In genomic region chr7:150997817-150998216, GRCh38 we compare ENCODE assay signal across 21 cellular contexts. TPM values are rescaled to one million over a fixed set of nuclear protein-coding genes. Genes with fewer than 3 reads are reported as not detected.
DNase-seq lines count a peak whose midpoint lies in the region; TF ChIP-seq lines count a peak whose summit lies in the region.
"Had no signal": no experiment of that assay in that cellular context is flagged by ENCODE, and none has a peak within 500 bp of the region (broad histone marks: within the 10 kb centered on the region; RNA-seq: fewer than 3 reads in every experiment).

No MANE protein-coding gene starts in this region.

- no peaks in the 10 kb centered on the region for H3K27me3 Mint-ChIP-seq in activated CD4-positive, alpha-beta T cell treated with anti-CD3 and anti-CD28 coated beads, Interleukin-2, amount 10 ng/mL, durations not matched to agents 24 days and 14 days
- no peaks in the 10 kb centered on the region for H3K27me3 Mint-ChIP-seq in CD4-positive, alpha-beta memory T cell
- H3K27me3 Mint-ChIP-seq in dendritic cell treated with granulocyte-macrophage colony-stimulating factor and Interleukin-4, amounts not matched to agents 40 ng/mL and 50 ng/mL, for 4 days = peaks cover 44% of the 10 kb centered on the region
- no peaks in the 10 kb centered on the region for H3K27me3 Mint-ChIP-seq in nephron progenitor cell (ENCODE audit: low read depth, poor library complexity)
- peaks cover 8 to 22% (median 21%) of the 10 kb centered on the region in 3 donors for H3K27me3 Mint-ChIP-seq in immature natural killer cell (ENCODE audit: low read depth in 3 of 3)

- no peaks in the 10 kb centered on the region for H3K27me3 ChIP-seq in CD4-positive, alpha-beta memory T cell (ENCODE audit: insufficient read depth, low read length)

- no peaks in the 10 kb centered on the region for H3K36me3 Mint-ChIP-seq in activated CD4-positive, alpha-beta T cell treated with anti-CD3 and anti-CD28 coated beads, Interleukin-2, amount 10 ng/mL, durations not matched to agents 24 days and 14 days (ENCODE audit: low read depth)
- peaks cover 0 to 3% of the 10 kb centered on the region in 2 donors for H3K36me3 Mint-ChIP-seq in CD4-positive, alpha-beta memory T cell
- H3K36me3 Mint-ChIP-seq in dendritic cell treated with granulocyte-macrophage colony-stimulating factor and Interleukin-4, amounts not matched to agents 40 ng/mL and 50 ng/mL, for 4 days (ENCODE audit: low read depth) = no peaks in the 10 kb centered on the region
- H3K36me3 Mint-ChIP-seq in nephron progenitor cell (ENCODE audit: low read depth) = no peaks in the 10 kb centered on the region
- no peaks in the 10 kb centered on the region for H3K36me3 Mint-ChIP-seq in immature natural killer cell
- H3K36me3 Mint-ChIP-seq: CD8-positive, alpha-beta T cell had no signal

- DNase-seq in activated CD4-positive, alpha-beta T cell treated with anti-CD3 and anti-CD28 coated beads, Interleukin-2, amount 10 ng/mL, durations not matched to agents 24 days and 14 days = no peak
- DNase-seq in activated CD4-positive, alpha-beta T cell treated with anti-CD3 and anti-CD28 coated beads for 1 hour = no peak
- peak in 1 of 5 donors; percentile 21 for DNase-seq in CD4-positive, alpha-beta memory T cell
- DNase-seq in nephron progenitor cell = no peak
- DNase-seq in UCSD-AML1 (lab: John Stamatoyannopoulos, UW; ENCODE audit: unreplicated experiment) = no peak
- DNase-seq in immature natural killer cell = no peak
- DNase-seq in GM10248 (ENCODE audit: extremely low spot score) = no peak
- DNase-seq: 8988T; Calu3; CD8-positive, alpha-beta T cell; DMS79; GOT3; KBM-7; NCI-H1105 treated with DMSO at 0.1 percent for 48 hours; NCI-H1694; NCI-H2081 treated with DMSO at 0.1 percent for 48 hours; NCI-H774; PC-3; RPMI8226; SHP77 treated with DMSO at 0.1 percent for 48 hours had no signal

- peaks cover 52% of the 10 kb centered on the region for H3K4me1 ChIP-seq in CD4-positive, alpha-beta memory T cell (ENCODE audit: insufficient read depth, low read length)

- H3K4me3 Mint-ChIP-seq in activated CD4-positive, alpha-beta T cell treated with anti-CD3 and anti-CD28 coated beads, Interleukin-2, amount 10 ng/mL, durations not matched to agents 24 days and 14 days = no peak overlapping the region
- H3K4me3 Mint-ChIP-seq in CD4-positive, alpha-beta memory T cell = peak overlapping the region in 5 of 8 donors; percentile 23 to 61 (median 48)
- H3K4me3 Mint-ChIP-seq in dendritic cell treated with granulocyte-macrophage colony-stimulating factor and Interleukin-4, amounts not matched to agents 40 ng/mL and 50 ng/mL, for 4 days = no peak overlapping the region
- H3K4me3 Mint-ChIP-seq in nephron progenitor cell = no peak overlapping the region
- H3K4me3 Mint-ChIP-seq in immature natural killer cell = no peak overlapping the region
- H3K4me3 Mint-ChIP-seq: CD8-positive, alpha-beta T cell had no signal

- no peaks in the 10 kb centered on the region for H3K9me3 ChIP-seq in CD4-positive, alpha-beta memory T cell (ENCODE audit: control insufficient read depth in 1 of 2, low read length in 2 of 2)

- no peak overlapping the region for H3K27ac ChIP-seq in CD4-positive, alpha-beta memory T cell (ENCODE audit: low read depth, low read length)

- no peak overlapping the region for H3K4me3 ChIP-seq in CD4-positive, alpha-beta memory T cell (ENCODE audit: low read length in 2 of 2)

- POLR2A ChIA-PET in CD4-positive, alpha-beta memory T cell (lab: Charles Lee; ENCODE audit: partially characterized antibody) = interaction anchor here (1.3 to 2.2 kb wide), 3 partner anchors 10 to 23 kb away, joined by 3 to 10 read pairs (median 10); no protein-coding TSS in a partner anchor
- POLR2A ChIA-PET in GM10248 (lab: Yijun Ruan, JAX) = no interaction called here

- H3K4me1 Mint-ChIP-seq in activated CD4-positive, alpha-beta T cell treated with anti-CD3 and anti-CD28 coated beads, Interleukin-2, amount 10 ng/mL, durations not matched to agents 24 days and 14 days = peaks cover 13% of the 10 kb centered on the region
- H3K4me1 Mint-ChIP-seq in CD4-positive, alpha-beta memory T cell = peaks cover 19 to 54% (median 33%) of the 10 kb centered on the region in 4 donors
- H3K4me1 Mint-ChIP-seq in dendritic cell treated with granulocyte-macrophage colony-stimulating factor and Interleukin-4, amounts not matched to agents 40 ng/mL and 50 ng/mL, for 4 days (ENCODE audit: low read depth) = peaks cover 48% of the 10 kb centered on the region
- peaks cover 39% of the 10 kb centered on the region for H3K4me1 Mint-ChIP-seq in nephron progenitor cell
- H3K4me1 Mint-ChIP-seq in immature natural killer cell = peaks cover 30 to 46% of the 10 kb centered on the region in 2 donors

- intact Hi-C loops in activated CD4-positive, alpha-beta T cell treated with anti-CD3 and anti-CD28 coated beads, Interleukin-2, amount 10 ng/mL, durations not matched to agents 24 days and 14 days (cut with micrococcal nuclease) = loop anchor here (2.0 kb wide), 1 partner anchor 13 kb away; no protein-coding TSS in a partner anchor
- intact Hi-C loops in CD4-positive, alpha-beta memory T cell (cut with micrococcal nuclease) = no loop called here
- intact Hi-C loops in dendritic cell treated with granulocyte-macrophage colony-stimulating factor and Interleukin-4, amounts not matched to agents 40 ng/mL and 50 ng/mL, for 4 days (cut with micrococcal nuclease) = no loop called here

- H3K27ac Mint-ChIP-seq in activated CD4-positive, alpha-beta T cell treated with anti-CD3 and anti-CD28 coated beads, Interleukin-2, amount 10 ng/mL, durations not matched to agents 24 days and 14 days = peak overlapping the region; percentile 11
- H3K27ac Mint-ChIP-seq in CD4-positive, alpha-beta memory T cell = peak overlapping the region in 4 of 7 donors; percentile 47 to 70 (median 60)
- peak overlapping the region; percentile 53 for H3K27ac Mint-ChIP-seq in dendritic cell treated with granulocyte-macrophage colony-stimulating factor and Interleukin-4, amounts not matched to agents 40 ng/mL and 50 ng/mL, for 4 days
- H3K27ac Mint-ChIP-seq in nephron progenitor cell (peak overlapping the region; percentile 37), immature natural killer cell (peak overlapping the region in 2 of 6 donors; percentile 10 to 27)
- H3K27ac Mint-ChIP-seq: CD8-positive, alpha-beta T cell had no signal

- no peak for TF ChIP-seq CTCF in nephron progenitor cell (IDR thresholded peaks at IDR 0.05)
- no peak for TF ChIP-seq CTCF in GM10248 (IDR thresholded peaks at IDR 0.05; ENCODE audit: control extremely low read depth, extremely low read depth, low read depth, missing control alignments)

- no peaks in the 10 kb centered on the region for H3K36me3 ChIP-seq in CD4-positive, alpha-beta memory T cell (ENCODE audit: insufficient read depth, low read length)

- no peaks in the 10 kb centered on the region for H3K9me3 Mint-ChIP-seq in activated CD4-positive, alpha-beta T cell treated with anti-CD3 and anti-CD28 coated beads, Interleukin-2, amount 10 ng/mL, durations not matched to agents 24 days and 14 days
- H3K9me3 Mint-ChIP-seq in CD4-positive, alpha-beta memory T cell = no peaks in the 10 kb centered on the region
- no peaks in the 10 kb centered on the region for H3K9me3 Mint-ChIP-seq in dendritic cell treated with granulocyte-macrophage colony-stimulating factor and Interleukin-4, amounts not matched to agents 40 ng/mL and 50 ng/mL, for 4 days
- no peaks in the 10 kb centered on the region for H3K9me3 Mint-ChIP-seq in nephron progenitor cell
- no peaks in the 10 kb centered on the region for H3K9me3 Mint-ChIP-seq in immature natural killer cell
- H3K9me3 Mint-ChIP-seq: CD8-positive, alpha-beta T cell had no signal

- CTCF ChIA-PET in CD4-positive, alpha-beta memory T cell (lab: Charles Lee; ENCODE audit: partially characterized antibody) = interaction anchor here (1.1 to 3.4 kb wide), 3 partner anchors 11 to 20 kb away, joined by 4 to 13 read pairs (median 10); no protein-coding TSS in a partner anchor
- CTCF ChIA-PET in GM10248 (lab: Yijun Ruan, JAX) = interaction anchor here (1.8 kb wide), 2 partner anchors 9 to 35 kb away, joined by 4 to 5 read pairs; no protein-coding TSS in a partner anchor

RNA-seq across cellular contexts. Expression of gene NOS3, which starts 7.0 kb away (rescaled TPM):
- total RNA-seq in activated CD4-positive, alpha-beta T cell treated with anti-CD3 and anti-CD28 coated beads, Interleukin-2, amount 10 ng/mL, durations not matched to agents 24 days and 14 days = 14.3 and 15.7 TPM in 2 replicates
- 1 to 10 TPM; 4.0 to 4.6 TPM for total RNA-seq in CD4-positive, alpha-beta memory T cell
- 10 to 100 TPM in 1 of 2 donors, 1 to 10 TPM in 1; 6.6 to 14.9 TPM for polyA plus RNA-seq in CD4-positive, alpha-beta memory T cell
- polyA plus RNA-seq in immature natural killer cell = 1 to 10 TPM in 2 of 3 donors, under 1 TPM in 1; 0.21 to 4.9 (median 2.4) TPM

RNA-seq across cellular contexts. Expression of gene KCNH2, which starts 19.7 kb away (rescaled TPM):
- 0.36 and 0.37 TPM in 2 replicates for total RNA-seq in activated CD4-positive, alpha-beta T cell treated with anti-CD3 and anti-CD28 coated beads, Interleukin-2, amount 10 ng/mL, durations not matched to agents 24 days and 14 days
- total RNA-seq in CD4-positive, alpha-beta memory T cell = 1 to 10 TPM; 2.3 to 2.6 TPM
- polyA plus RNA-seq in CD4-positive, alpha-beta memory T cell = 1 to 10 TPM; 1.8 to 2.4 TPM
- not detected for polyA plus RNA-seq in immature natural killer cell

RNA-seq across cellular contexts. Expression of gene ATG9B, which starts 26.5 kb away (rescaled TPM):
- 7.3 and 7.5 TPM in 2 replicates for total RNA-seq in activated CD4-positive, alpha-beta T cell treated with anti-CD3 and anti-CD28 coated beads, Interleukin-2, amount 10 ng/mL, durations not matched to agents 24 days and 14 days
- 10 to 100 TPM; 29.3 to 29.9 TPM for total RNA-seq in CD4-positive, alpha-beta memory T cell
- polyA plus RNA-seq in CD4-positive, alpha-beta memory T cell = 10 to 100 TPM; 16.9 to 36.6 TPM
- 1 to 10 TPM in 2 of 3 donors, not detected in 1; 1.9 to 5.7 TPM for polyA plus RNA-seq in immature natural killer cell

RNA-seq across cellular contexts. Expression of gene ABCB8, which starts 30.4 kb away (rescaled TPM):
- 56.4 and 57.4 TPM in 2 replicates for total RNA-seq in activated CD4-positive, alpha-beta T cell treated with anti-CD3 and anti-CD28 coated beads, Interleukin-2, amount 10 ng/mL, durations not matched to agents 24 days and 14 days
- 10 to 100 TPM; 71.2 to 75.8 TPM for total RNA-seq in CD4-positive, alpha-beta memory T cell
- 10 to 100 TPM; 17.8 to 22.8 TPM for polyA plus RNA-seq in CD4-positive, alpha-beta memory T cell
- 10 to 100 TPM; 17.6 to 26.5 (median 23.3) TPM for polyA plus RNA-seq in immature natural killer cell

RNA-seq across cellular contexts. Expression of gene ASIC3, which starts 50.5 kb away (rescaled TPM):
- total RNA-seq in activated CD4-positive, alpha-beta T cell treated with anti-CD3 and anti-CD28 coated beads, Interleukin-2, amount 10 ng/mL, durations not matched to agents 24 days and 14 days = 3.5 and 4.0 TPM in 2 replicates
- 10 to 100 TPM; 10.6 to 11.6 TPM for total RNA-seq in CD4-positive, alpha-beta memory T cell
- not detected for polyA plus RNA-seq in CD4-positive, alpha-beta memory T cell
- polyA plus RNA-seq in immature natural killer cell = not detected

Comparison
In these comparisons a context has a peak if more than half of its experiments do, and no peak if none do; other contexts are left out.
1. H3K4me3 Mint-ChIP-seq: peak in CD4-positive, alpha-beta memory T cell (5 of 8); none in activated CD4-positive, alpha-beta T cell treated with anti-CD3 and anti-CD28 coated beads, Interleukin-2, amount 10 ng/mL, durations not matched to agents 24 days and 14 days (single experiment), dendritic cell treated with granulocyte-macrophage colony-stimulating factor and Interleukin-4, amounts not matched to agents 40 ng/mL and 50 ng/mL, for 4 days (single experiment), nephron progenitor cell (single experiment) and immature natural killer cell (0 of 5).